ENCODE assay signal across 8 cellular contexts in the genomic region with DNA sequence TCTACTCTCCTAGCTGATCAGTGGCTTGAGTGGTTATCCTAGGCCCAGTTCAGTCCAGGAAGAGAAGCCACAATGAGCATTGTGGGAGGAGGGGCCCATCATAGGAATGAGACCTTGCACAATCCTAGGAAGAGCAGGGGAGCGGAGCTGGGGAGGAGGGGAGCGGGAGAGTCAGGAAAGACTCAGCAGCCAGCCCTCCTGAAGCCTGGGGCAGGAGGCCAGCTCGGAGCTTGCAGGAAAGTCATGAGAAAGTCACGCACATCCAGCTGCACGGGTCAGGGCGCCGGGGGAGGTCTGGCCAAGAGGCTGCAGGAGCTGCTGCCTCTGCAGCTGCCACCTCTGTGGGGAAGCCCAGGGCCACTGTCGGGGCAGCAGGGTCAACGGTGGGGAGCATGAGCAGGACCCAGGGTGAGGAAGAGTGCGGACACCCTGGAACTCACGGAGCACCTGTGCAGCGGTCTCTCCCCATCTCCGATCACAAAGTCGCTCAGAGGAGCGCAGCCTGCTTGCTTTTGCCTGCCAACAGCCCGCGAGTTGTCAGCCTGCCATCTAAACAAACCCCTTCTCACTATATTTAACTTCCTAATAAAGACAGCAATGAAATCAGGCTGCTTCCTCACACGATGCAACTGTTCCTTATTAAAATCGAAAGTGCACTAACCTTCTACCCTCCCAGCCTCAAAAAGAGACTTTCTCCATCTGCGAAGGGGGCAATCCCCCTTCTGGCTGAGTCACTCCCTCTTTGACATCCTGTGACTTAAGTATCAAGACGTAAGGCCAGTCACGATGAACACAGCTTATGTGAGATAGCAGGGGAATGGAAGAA. TPM values are rescaled to one million over a fixed set of nuclear protein-coding genes. Genes with fewer than 3 reads are reported as not detected.
DNase-seq lines count a peak whose midpoint lies in the region; ATAC-seq and TF ChIP-seq lines count a peak whose summit lies in the region.

No MANE protein-coding gene starts in this region.

- no peak overlapping the region for H3K27ac ChIP-seq in neuronal stem cell (replicated peaks; ENCODE audit: low read length)
- no peak overlapping the region for H3K27ac ChIP-seq in CD4-positive, alpha-beta T cell (ENCODE audit: low read depth, low read length)

- WGBS in neuronal stem cell (ENCODE audit: extremely low coverage in 2 of 2, insufficient read length in 2 of 2, insufficient replicate concordance in 1 of 2), 2 donors = no CpG with 5 or more reads among the region's 22 CpGs

- no peak overlapping the region for H3K4me3 ChIP-seq in neuronal stem cell (ENCODE audit: low read length in 2 of 2)

- no peak for TF ChIP-seq CTCF in GM10248 (IDR thresholded peaks at IDR 0.05; ENCODE audit: control extremely low read depth, extremely low read depth, low read depth, missing control alignments)
- TF ChIP-seq CTCF in CD4-positive, alpha-beta T cell (IDR thresholded peaks at IDR 0.05) = no peak

- H3K4me2 ChIP-seq in neuronal stem cell (ENCODE audit: insufficient read depth, low read length, poor library complexity, severe bottlenecking) = no peak overlapping the region

- H3K4me1 ChIP-seq in neuronal stem cell (ENCODE audit: control insufficient read depth in 2 of 2, insufficient read depth in 1 of 2, low read depth in 1 of 2, low read length in 2 of 2) = no peaks in the 10 kb centered on the region

- H2AFZ ChIP-seq in neuronal stem cell (ENCODE audit: low read length) = peak overlapping the region; percentile 56

- H4K8ac ChIP-seq in neuronal stem cell (ENCODE audit: low read depth, low read length) = no peak overlapping the region

- H3K23ac ChIP-seq in neuronal stem cell (ENCODE audit: low read depth, low read length, poor library complexity) = no peak overlapping the region

- H3K18ac ChIP-seq in neuronal stem cell (ENCODE audit: low read length) = no peak overlapping the region

- CTCF ChIA-PET in GM10248 (lab: Yijun Ruan, JAX) = no interaction called here
- CTCF ChIA-PET in CD4-positive, alpha-beta T cell (lab: Charles Lee) = no interaction called here

- no peaks in the 10 kb centered on the region for H3K9me3 Mint-ChIP-seq in CD4-positive, alpha-beta T cell

- no peak overlapping the region for H4K91ac ChIP-seq in neuronal stem cell (ENCODE audit: low read depth, low read length, poor library complexity)

- H3K36me3 ChIP-seq in neuronal stem cell (replicated peaks in 1 of 2; ENCODE audit: control insufficient read depth in 2 of 2, insufficient read depth in 2 of 2, low read length in 2 of 2) = no peaks in the 10 kb centered on the region

- ATAC-seq in CD4-positive, alpha-beta T cell (ENCODE audit: poor library complexity) = no peak
- ATAC-seq in HG02852 (IDR thresholded peaks at IDR 0.05; ENCODE audit: unreplicated experiment) = no peak

- H3K9ac ChIP-seq in neuronal stem cell (ENCODE audit: low read depth, low read length, poor library complexity) = peak overlapping the region; percentile 14

- POLR2A ChIA-PET in GM10248 (lab: Yijun Ruan, JAX) = interaction anchor here (0.7 kb wide), 1 partner anchor 117 kb away, joined by 8 read pairs; no protein-coding TSS in a partner anchor
- POLR2A ChIA-PET in CD4-positive, alpha-beta T cell (lab: Charles Lee) = no interaction called here

- no peak overlapping the region for H3K4me3 Mint-ChIP-seq in CD4-positive, alpha-beta T cell

- no peak overlapping the region for H2BK120ac ChIP-seq in neuronal stem cell (ENCODE audit: low read depth, low read length)

- no peaks in the 10 kb centered on the region for H3K79me1 ChIP-seq in neuronal stem cell (ENCODE audit: low read depth, low read length)

- no peak overlapping the region for H2AK5ac ChIP-seq in neuronal stem cell (ENCODE audit: low read depth, low read length)

- DNase-seq in GM10248 (ENCODE audit: extremely low spot score) (peak; percentile 58), NOMO-1 treated with dmso at 0.1 percent for 144 hours (lab: John Stamatoyannopoulos, UW; ENCODE audit: unreplicated experiment) (peak; percentile 37), ecto neural progenitor cell (ENCODE audit: low spot score) (peak; percentile 48), neuronal stem cell (ENCODE audit: low spot score) (no peak), NCI-H774 (lab: John Stamatoyannopoulos, UW) (no peak), NCI-H1436 treated with DMSO at 0.1 percent for 48 hours (lab: John Stamatoyannopoulos, UW) (no peak)
- DNase-seq in CD4-positive, alpha-beta T cell = no peak

- peaks cover 0 to 2% of the 10 kb centered on the region in 2 donors for H3K9me3 ChIP-seq in neuronal stem cell (replicated peaks in 1 of 2; ENCODE audit: control insufficient read depth in 2 of 2, insufficient read depth in 1 of 2, low read depth in 1 of 2, low read length in 2 of 2)
- H3K9me3 ChIP-seq in CD4-positive, alpha-beta T cell (ENCODE audit: control insufficient read depth, low read length) = no peaks in the 10 kb centered on the region

- no peak overlapping the region for H3K27ac Mint-ChIP-seq in CD4-positive, alpha-beta T cell

- H3K4me1 Mint-ChIP-seq in CD4-positive, alpha-beta T cell (ENCODE audit: low read depth) = no peaks in the 10 kb centered on the region

- peaks cover 26% of the 10 kb centered on the region for H3K27me3 Mint-ChIP-seq in CD4-positive, alpha-beta T cell

- no peak overlapping the region for H2BK15ac ChIP-seq in neuronal stem cell (ENCODE audit: low read length)

- H3K27me3 ChIP-seq in neuronal stem cell (ENCODE audit: control insufficient read depth in 3 of 3, insufficient read depth in 3 of 3, low read depth in 1 of 3, low read length in 3 of 3) = peaks cover 0 to 12% (median 0%) of the 10 kb centered on the region in 3 experiments
- peaks cover 5% of the 10 kb centered on the region for H3K27me3 ChIP-seq in CD4-positive, alpha-beta T cell (ENCODE audit: control insufficient read depth, insufficient read depth, low read length)

- no peak overlapping the region for H3K4ac ChIP-seq in neuronal stem cell (ENCODE audit: low read length)

- H2BK12ac ChIP-seq in neuronal stem cell (ENCODE audit: low read length) = no peak overlapping the region

- intact Hi-C loops in CD4-positive, alpha-beta T cell (cut with DNase I, micrococcal nuclease) = no loop called here

- no peak overlapping the region for H3K14ac ChIP-seq in neuronal stem cell (ENCODE audit: low read length)

- no peaks in the 10 kb centered on the region for H3K36me3 Mint-ChIP-seq in CD4-positive, alpha-beta T cell (ENCODE audit: low read depth)

- no peak overlapping the region for H2BK5ac ChIP-seq in neuronal stem cell (ENCODE audit: low read length)

RNA-seq across cellular contexts. Expression of a gene that starts 52.8 kb away (rescaled TPM):
- 19.8 TPM for polyA plus RNA-seq in neuronal stem cell (2013, experiment 1 of 2)
- polyA plus RNA-seq in neuronal stem cell (2013, experiment 2 of 2) = 20.4 TPM
- total RNA-seq in CD4-positive, alpha-beta T cell = 10 to 100 TPM; 18.1 to 18.5 TPM

Comparison
In these comparisons a context has a peak if more than half of its experiments do, and no peak if none do; other contexts are left out.
1. DNase-seq: peak in GM10248 (single experiment), NOMO-1 treated with dmso at 0.1 percent for 144 hours (single experiment) and ecto neural progenitor cell (single experiment); none in neuronal stem cell (single experiment), CD4-positive, alpha-beta T cell (0 of 10), NCI-H774 (single experiment) and NCI-H1436 treated with DMSO at 0.1 percent for 48 hours (single experiment).